Comparison of ENCODE assay signal across 8 cellular contexts in genomic region chr1:147243228-147243685, GRCh38. TPM values are rescaled to one million over a fixed set of nuclear protein-coding genes. Genes with fewer than 3 reads are reported as not detected.
DNase-seq lines count a peak whose midpoint lies in the region; ATAC-seq and TF ChIP-seq lines count a peak whose summit lies in the region.

No MANE protein-coding gene starts in this region.

- peak overlapping the region; percentile 91 for H2AFZ ChIP-seq in SU-DHL-6 (ENCODE audit: low read depth, low read length, severe bottlenecking)

- H3K27ac ChIP-seq in HL-60 (replicated peaks) (peak overlapping the region; percentile 92), SU-DHL-6 (ENCODE audit: low read depth, low read length) (peak overlapping the region; percentile 76), endodermal cell (ENCODE audit: low read depth, low read length) (peak overlapping the region; percentile 83), tibial nerve (peak overlapping the region; percentile 83 to 91 (median 88))

- H3K9me3 Mint-ChIP-seq in endodermal cell, result no peaks in the 10 kb centered on the region

- DNase-seq in COLO668 (lab: John Stamatoyannopoulos, UW; ENCODE audit: unreplicated experiment) (peak; percentile 54), HL-60 (ENCODE audit: low read depth in 1 of 2, low spot score in 1 of 2) (peak in 1 of 2 experiments; percentile 23), endodermal cell (peak; percentile 76), tibial nerve (ENCODE audit: low spot score in 2 of 2) (peak in 1 of 2 donors; percentile 24), mesenteric fat pad (ENCODE audit: low spot score) (no peak)

- H3K36me3 Mint-ChIP-seq in endodermal cell (ENCODE audit: low read depth), result peaks cover 6% of the 10 kb centered on the region

- TF ChIP-seq EP300 in tibial nerve (IDR thresholded peaks at IDR 0.05), result no peak

- peak overlapping the region; percentile 82 for H3K4me3 Mint-ChIP-seq in endodermal cell

- ATAC-seq in GM19397 (IDR thresholded peaks at IDR 0.05; ENCODE audit: unreplicated experiment), result peak; percentile 21

- H3K79me2 ChIP-seq in SU-DHL-6 (ENCODE audit: insufficient read depth, low read length), result peaks cover 55% of the 10 kb centered on the region

- peaks cover 61% of the 10 kb centered on the region for H3K4me1 Mint-ChIP-seq in endodermal cell

- H3K4me1 ChIP-seq in endodermal cell (ENCODE audit: control insufficient read depth, insufficient read depth, low read length) (no peaks in the 10 kb centered on the region), mononuclear cell (ENCODE audit: insufficient read depth, low read length) (peaks cover 41% of the 10 kb centered on the region), tibial nerve (peaks cover 0 to 33% (median 4%) of the 10 kb centered on the region in 4 donors)

- no peaks in the 10 kb centered on the region for H3F3A ChIP-seq in SU-DHL-6 (ENCODE audit: insufficient read depth)

- H3K9me2 ChIP-seq in SU-DHL-6 (replicated peaks; ENCODE audit: insufficient read depth, low read length), result no peaks in the 10 kb centered on the region

- no peaks in the 10 kb centered on the region for H3K9me3 ChIP-seq in SU-DHL-6 (ENCODE audit: insufficient read depth, low read length)
- no peaks in the 10 kb centered on the region for H3K9me3 ChIP-seq in endodermal cell (ENCODE audit: control insufficient read depth, low read length)
- H3K9me3 ChIP-seq in mononuclear cell (ENCODE audit: low read depth, low read length), result no peaks in the 10 kb centered on the region
- H3K9me3 ChIP-seq in tibial nerve, result no peaks in the 10 kb centered on the region

- H3K27me3 ChIP-seq in HL-60 (ENCODE audit: insufficient read depth, poor library complexity, severe bottlenecking) (no peaks in the 10 kb centered on the region), SU-DHL-6 (ENCODE audit: low read length) (no peaks in the 10 kb centered on the region), endodermal cell (ENCODE audit: control insufficient read depth, insufficient read depth, low read length, poor library complexity, severe bottlenecking) (no peaks in the 10 kb centered on the region), mononuclear cell (ENCODE audit: insufficient read depth, low read length) (no peaks in the 10 kb centered on the region), tibial nerve (no peaks in the 10 kb centered on the region)

- no peak for TF ChIP-seq POLR2A in tibial nerve (IDR thresholded peaks at IDR 0.05)

- H3K36me3 ChIP-seq in SU-DHL-6 (ENCODE audit: low read length) (0 out of 2 replicates have a peak, but pooled peaks cover 4% of the 10 kb centered on the region), endodermal cell (ENCODE audit: control insufficient read depth, insufficient read depth, low read length) (peaks cover 10% of the 10 kb centered on the region), tibial nerve (no peaks in the 10 kb centered on the region)

- H3K9ac ChIP-seq in SU-DHL-6 (ENCODE audit: low read length), result peak overlapping the region; percentile 97
- H3K9ac ChIP-seq in endodermal cell (ENCODE audit: extremely low read depth, low read length, poor library complexity, severe bottlenecking), result peak overlapping the region; percentile 69

- 0% methylated on average over 15 to 30 of the region's 30 CpGs for WGBS in endodermal cell (ENCODE audit: insufficient coverage in 1 of 2, insufficient read length in 1 of 2), 2 experiments
- 0 to 1% methylated on average over 30 of the region's 30 CpGs for WGBS in tibial nerve, 2 donors

- H4K20me1 ChIP-seq in SU-DHL-6 (ENCODE audit: low read depth, low read length), result peaks cover 20% of the 10 kb centered on the region

- peak overlapping the region; percentile 81 for H3K4me3 ChIP-seq in HL-60 (replicated peaks; ENCODE audit: insufficient read depth, low read length)
- H3K4me3 ChIP-seq in SU-DHL-6 (ENCODE audit: insufficient read depth, low read length, poor library complexity, severe bottlenecking), result peak overlapping the region; percentile 92
- H3K4me3 ChIP-seq in endodermal cell (ENCODE audit: low read length), result peak overlapping the region; percentile 99
- peak overlapping the region; percentile 88 for H3K4me3 ChIP-seq in mononuclear cell (ENCODE audit: low read length)
- H3K4me3 ChIP-seq in tibial nerve, result peak overlapping the region; percentile 80 to 99 (median 93)

- TF ChIP-seq CTCF in HL-60 (IDR thresholded peaks at IDR 0.05; ENCODE audit: insufficient read depth, low read length), result no peak
- no peak for TF ChIP-seq CTCF in SU-DHL-6 (IDR thresholded peaks at IDR 0.05; ENCODE audit: insufficient read depth, low read length, poor library complexity, severe bottlenecking)
- no peak for TF ChIP-seq CTCF in endodermal cell (conservative IDR thresholded peaks at IDR 0.05)
- no peak for TF ChIP-seq CTCF in tibial nerve (IDR thresholded peaks at IDR 0.05)

- H3K4me2 ChIP-seq in SU-DHL-6 (ENCODE audit: low read depth, low read length, poor library complexity, severe bottlenecking), result peak overlapping the region; percentile 77

- peaks cover 2% of the 10 kb centered on the region for H3K27me3 Mint-ChIP-seq in endodermal cell (ENCODE audit: insufficient read depth)

- H3K27ac Mint-ChIP-seq in endodermal cell, result peak overlapping the region; percentile 46

RNA-seq across cellular contexts. Expression of gene CHD1L, which starts 0.8 kb away (rescaled TPM):
- 100 to 1,000 TPM; 112 to 117 TPM for total RNA-seq in endodermal cell
- 54.4 TPM for polyA plus RNA-seq in endodermal cell (2013, experiment 1 of 2)
- polyA plus RNA-seq in endodermal cell (2013, experiment 2 of 2), result 52.3 TPM
- 22.6 TPM for total RNA-seq in mononuclear cell
- 10 to 100 TPM; 10.2 to 23.7 (median 19.2) TPM for total RNA-seq in tibial nerve
- 30.0 TPM for total RNA-seq in mesenteric fat pad

RNA-seq across cellular contexts. Expression of gene FMO5, which starts 18.1 kb away (rescaled TPM):
- total RNA-seq in endodermal cell, result 10 to 100 TPM; 13.9 to 14.1 TPM
- 2.6 TPM for polyA plus RNA-seq in endodermal cell (2013, experiment 1 of 2)
- 2.3 TPM for polyA plus RNA-seq in endodermal cell (2013, experiment 2 of 2)
- 3.5 TPM for total RNA-seq in mononuclear cell
- total RNA-seq in tibial nerve, result 1 to 10 TPM; 2.6 to 6.3 (median 3.0) TPM
- 2.5 TPM for total RNA-seq in mesenteric fat pad
